Comparison of ENCODE assay signal across 26 cellular contexts in the genomic region with DNA sequence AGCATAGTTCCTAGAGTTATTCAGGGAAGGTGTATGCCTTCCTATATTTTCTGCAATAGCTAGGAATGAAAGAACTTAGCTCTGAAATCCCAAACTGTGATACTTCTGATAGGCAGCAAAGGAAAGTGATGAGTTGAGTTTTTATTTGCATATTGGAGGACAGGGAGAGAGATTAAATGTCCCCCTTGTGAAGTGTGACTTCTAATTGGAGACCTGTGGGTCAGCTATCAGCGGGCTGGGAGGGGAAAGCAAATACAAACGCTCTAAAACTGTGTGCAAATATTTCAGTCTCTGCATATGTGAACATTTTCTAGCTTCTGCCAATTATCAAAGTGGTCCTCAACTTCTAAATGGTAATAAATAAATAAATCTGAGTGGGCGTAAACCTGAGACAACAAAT.
"Had no signal": no experiment of that assay in that cellular context is flagged by ENCODE, and none has a peak within 500 bp of the region (broad histone marks: within the 10 kb centered on the region; RNA-seq: fewer than 3 reads in every experiment).

No MANE protein-coding gene starts in this region.

- DNase-seq: effector CD8-positive, alpha-beta T cell; endodermal cell; foreskin fibroblast; gastrocnemius medialis; head of caudate nucleus; hippocampal formation; islet precursor cell; kidney glomerular epithelial cell; mesenchymal stem cell; mucosa of descending colon; naive B cell; pancreas; retina; sigmoid colon; stimulated activated CD4-positive, alpha-beta T cell treated with anti-CD3 and anti-CD28 coated beads, Interleukin-2, amount 100 ng/mL, for 24 hours; stimulated activated CD4-positive, alpha-beta T cell treated with anti-CD3 and anti-CD28 coated beads, Interleukin-4, amount 100 ng/mL, for 24 hours; stimulated activated naive CD4-positive, alpha-beta T cell treated with Interleukin-2 at 50 U/mL for 16 hours; stomach; thyroid gland; trophoblast cell had no signal

- H3K27me3 ChIP-seq: gastrocnemius medialis, neutrophil, pancreas, sigmoid colon, stomach, thyroid gland, vagina had no signal

- H3K4me3 ChIP-seq: gastrocnemius medialis, mucosa of descending colon, pancreas, sigmoid colon, stomach, thyroid gland, vagina had no signal

- H3K27ac ChIP-seq: epithelial cell of prostate, gastrocnemius medialis, neutrophil, pancreas, sigmoid colon, stomach, thyroid gland, vagina had no signal

- H3K36me3 ChIP-seq: gastrocnemius medialis, neutrophil, pancreas, sigmoid colon, stomach, thyroid gland, vagina had no signal

- H3K4me1 ChIP-seq: gastrocnemius medialis, thyroid gland, vagina had no signal

- H3K9me3 ChIP-seq: gastrocnemius medialis, mucosa of descending colon, neutrophil, pancreas, sigmoid colon, stomach, thyroid gland, vagina had no signal

- ATAC-seq: esophagus mucosa; gastrocnemius medialis; mucosa of descending colon; natural killer cell treated with Interleukin-12 subunit alpha and Interleukin-12 subunit beta and Interleukin-15 and Interleukin-18, amount 100 ng/mL, for 72 hours; pancreas; stimulated activated effector memory CD8-positive, alpha-beta T cell treated with anti-CD3 and anti-CD28 coated beads, Interleukin-12 subunit alpha, Interleukin-12 subunit beta, amount 100 ng/mL, for 72 hours had no signal
